In the genomic region with DNA sequence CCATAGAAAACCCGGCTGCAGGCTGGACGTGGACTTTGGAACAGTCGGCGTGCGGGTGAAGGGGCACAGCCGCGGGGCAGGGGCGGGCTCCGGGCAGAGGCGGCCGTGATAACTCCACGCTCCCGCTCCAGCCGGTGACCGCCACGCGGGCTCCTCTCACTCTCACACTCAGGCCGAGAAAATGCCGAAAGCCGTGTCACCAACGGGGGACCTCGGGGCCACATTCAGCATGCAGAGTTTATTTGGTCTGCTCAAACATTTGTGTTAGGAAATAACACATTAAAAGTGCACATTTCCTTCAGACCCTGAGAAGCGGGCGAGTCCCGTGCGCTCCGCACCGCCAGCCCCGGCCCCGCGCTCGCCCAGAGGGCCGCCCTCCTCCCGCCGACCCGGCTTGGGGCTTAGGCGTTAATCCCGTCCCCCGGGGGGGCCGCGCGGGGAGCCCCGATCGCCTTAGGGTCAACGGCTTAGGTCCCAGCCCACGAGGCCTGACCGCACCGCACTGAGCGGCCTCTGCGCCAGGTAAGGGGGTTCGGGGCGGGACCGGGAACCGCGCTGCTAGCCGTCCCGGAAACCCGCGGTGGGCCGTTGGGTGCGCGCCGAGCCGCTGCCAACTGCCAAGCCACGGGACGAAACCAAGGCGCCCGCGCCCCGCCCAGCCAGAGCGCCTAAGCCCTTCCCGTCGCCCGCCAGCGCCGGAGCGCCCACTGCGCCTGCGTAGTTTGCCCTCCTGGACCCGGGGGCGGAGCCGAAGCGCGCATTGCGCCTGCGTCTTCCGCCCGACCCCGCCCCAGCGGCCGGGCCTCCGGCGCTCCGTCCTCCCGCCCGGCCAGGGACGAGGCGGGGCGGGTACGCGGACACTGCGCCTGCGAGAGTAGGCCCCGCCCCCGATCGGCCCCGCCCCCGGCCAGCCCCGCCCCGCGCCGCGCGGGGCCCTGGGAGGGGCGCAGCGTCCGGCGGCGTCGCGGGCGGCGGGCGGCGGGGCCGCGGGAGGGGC, we compare ENCODE assay signal across 8 cellular contexts. TPM values are rescaled to one million over a fixed set of nuclear protein-coding genes. Genes with fewer than 3 reads are reported as not detected.
DNase-seq lines count a peak whose midpoint lies in the region; ATAC-seq and TF ChIP-seq lines count a peak whose summit lies in the region.

A gene with protein sequence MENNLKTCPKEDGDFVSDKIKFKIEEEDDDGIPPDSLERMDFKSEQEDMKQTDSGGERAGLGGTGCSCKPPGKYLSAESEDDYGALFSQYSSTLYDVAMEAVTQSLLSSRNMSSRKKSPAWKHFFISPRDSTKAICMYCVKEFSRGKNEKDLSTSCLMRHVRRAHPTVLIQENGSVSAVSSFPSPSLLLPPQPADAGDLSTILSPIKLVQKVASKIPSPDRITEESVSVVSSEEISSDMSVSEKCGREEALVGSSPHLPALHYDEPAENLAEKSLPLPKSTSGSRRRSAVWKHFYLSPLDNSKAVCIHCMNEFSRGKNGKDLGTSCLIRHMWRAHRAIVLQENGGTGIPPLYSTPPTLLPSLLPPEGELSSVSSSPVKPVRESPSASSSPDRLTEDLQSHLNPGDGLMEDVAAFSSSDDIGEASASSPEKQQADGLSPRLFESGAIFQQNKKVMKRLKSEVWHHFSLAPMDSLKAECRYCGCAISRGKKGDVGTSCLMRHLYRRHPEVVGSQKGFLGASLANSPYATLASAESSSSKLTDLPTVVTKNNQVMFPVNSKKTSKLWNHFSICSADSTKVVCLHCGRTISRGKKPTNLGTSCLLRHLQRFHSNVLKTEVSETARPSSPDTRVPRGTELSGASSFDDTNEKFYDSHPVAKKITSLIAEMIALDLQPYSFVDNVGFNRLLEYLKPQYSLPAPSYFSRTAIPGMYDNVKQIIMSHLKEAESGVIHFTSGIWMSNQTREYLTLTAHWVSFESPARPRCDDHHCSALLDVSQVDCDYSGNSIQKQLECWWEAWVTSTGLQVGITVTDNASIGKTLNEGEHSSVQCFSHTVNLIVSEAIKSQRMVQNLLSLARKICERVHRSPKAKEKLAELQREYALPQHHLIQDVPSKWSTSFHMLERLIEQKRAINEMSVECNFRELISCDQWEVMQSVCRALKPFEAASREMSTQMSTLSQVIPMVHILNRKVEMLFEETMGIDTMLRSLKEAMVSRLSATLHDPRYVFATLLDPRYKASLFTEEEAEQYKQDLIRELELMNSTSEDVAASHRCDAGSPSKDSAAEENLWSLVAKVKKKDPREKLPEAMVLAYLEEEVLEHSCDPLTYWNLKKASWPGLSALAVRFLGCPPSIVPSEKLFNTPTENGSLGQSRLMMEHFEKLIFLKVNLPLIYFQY (plus strand): TSS at position 947 of the 997 bp plus-strand sequence. CDS start 29,819 bp downstream, outside the sequence.

- no peaks in the 10 kb centered on the region for H3K9me3 ChIP-seq in Peyer's patch
- H3K9me3 ChIP-seq in mucosa of stomach (ENCODE audit: control insufficient read depth, low read length): no peaks in the 10 kb centered on the region

- no peak for TF ChIP-seq CTCF in Peyer's patch (IDR thresholded peaks at IDR 0.05)

- H3K4me1 ChIP-seq in Peyer's patch: peaks cover 6 to 39% (median 26%) of the 10 kb centered on the region in 4 donors
- H3K4me1 ChIP-seq in mucosa of stomach (ENCODE audit: control insufficient read depth, insufficient read depth, low read length): peaks cover 24% of the 10 kb centered on the region

- DNase-seq in DMS79 (lab: John Stamatoyannopoulos, UW) (peak; percentile 66), KG1 (lab: John Stamatoyannopoulos, UW) (peak; percentile 95), Peyer's patch (peak; percentile 95 to 99 (median 99))
- peak; percentile 99 to 100 for DNase-seq in activated T-cell treated with anti-CD3 and anti-CD28 coated beads, Interleukin-2, amount 50 U/mL, for 48 hours
- peak; percentile 99 for DNase-seq in stimulated activated CD8-positive, alpha-beta memory T cell treated with anti-CD3 and anti-CD28 coated beads, Interleukin-4, amount 100 ng/mL, for 48 hours

- H3K4me3 ChIP-seq in Peyer's patch (peak within 1 kb of the TSS; percentile 77 to 88 (median 81)), mucosa of stomach (ENCODE audit: low read length) (peak within 1 kb of the TSS; percentile 55)

- H3K27ac ChIP-seq in Peyer's patch: peak within 1 kb of the TSS; percentile 92 to 99 (median 95)

- peak; percentile 65 for ATAC-seq in GM21737 (IDR thresholded peaks at IDR 0.05; ENCODE audit: unreplicated experiment)
- ATAC-seq in esophagus mucosa: peak; percentile 95

- peak; percentile 82 to 90 for TF ChIP-seq POLR2A in Peyer's patch (IDR thresholded peaks at IDR 0.05)

- H3K27me3 ChIP-seq in Peyer's patch: peaks cover 0 to 23% of the 10 kb centered on the region in 2 donors
- peaks cover 24% of the 10 kb centered on the region for H3K27me3 ChIP-seq in mucosa of stomach (ENCODE audit: control insufficient read depth, insufficient read depth, low read length)

- peak within 1 kb of the TSS; percentile 87 for H3K9ac ChIP-seq in mucosa of stomach (ENCODE audit: low read length)

- H3K36me3 ChIP-seq in Peyer's patch: no peaks in the 10 kb centered on the region
- no peaks in the 10 kb centered on the region for H3K36me3 ChIP-seq in mucosa of stomach (ENCODE audit: control insufficient read depth, insufficient read depth, low read length)

RNA-seq across cellular contexts. Expression of the gene that starts here (rescaled TPM):
- total RNA-seq in Peyer's patch: 10 to 100 TPM; 14.9 to 24.0 (median 20.9) TPM
- total RNA-seq in esophagus mucosa: 9.0 TPM

Comparison
In these comparisons a context has a peak if more than half of its experiments do, and no peak if none do; other contexts are left out.
1. Peak in every context shown above with its lines: DNase-seq, ATAC-seq, H3K4me3 ChIP-seq and H3K27ac ChIP-seq.